Comparison of ENCODE assay signal across 14 cellular contexts in genomic region chr6:113755449-113756289, GRCh38.
DNase-seq lines count a peak whose midpoint lies in the region; ATAC-seq and TF ChIP-seq lines count a peak whose summit lies in the region.
"Had no signal": no experiment of that assay in that cellular context is flagged by ENCODE, and none has a peak within 500 bp of the region (broad histone marks: within the 10 kb centered on the region; RNA-seq: fewer than 3 reads in every experiment).

No MANE protein-coding gene starts in this region.

- no peaks in the 10 kb centered on the region for H3K9me3 Mint-ChIP-seq in endodermal cell
- H3K9me3 Mint-ChIP-seq: activated CD4-positive, alpha-beta memory T cell treated with anti-CD3 and anti-CD28 coated beads for 36 hours had no signal

- no peaks in the 10 kb centered on the region for H3F3A ChIP-seq in SK-N-SH (replicated peaks; ENCODE audit: insufficient read depth)

- no peak overlapping the region for H3K9ac ChIP-seq in SK-N-SH
- H3K9ac ChIP-seq in endodermal cell (ENCODE audit: extremely low read depth, low read length, poor library complexity, severe bottlenecking), result no peak overlapping the region

- CTCF ChIA-PET in SK-N-SH (lab: Yijun Ruan, JAX), result no interaction called here

- H3K36me3 Mint-ChIP-seq in endodermal cell (ENCODE audit: low read depth), result no peaks in the 10 kb centered on the region
- H3K36me3 Mint-ChIP-seq: activated CD4-positive, alpha-beta memory T cell treated with anti-CD3 and anti-CD28 coated beads for 36 hours had no signal

- H3K27ac Mint-ChIP-seq in endodermal cell, result no peak overlapping the region
- H3K27ac Mint-ChIP-seq: activated CD4-positive, alpha-beta memory T cell treated with anti-CD3 and anti-CD28 coated beads for 36 hours had no signal

- H3K27me3 ChIP-seq in SK-N-SH (ENCODE audit: insufficient read depth) (no peaks in the 10 kb centered on the region), transverse colon (no peaks in the 10 kb centered on the region), endodermal cell (ENCODE audit: control insufficient read depth, insufficient read depth, low read length, poor library complexity, severe bottlenecking) (no peaks in the 10 kb centered on the region), sigmoid colon (no peaks in the 10 kb centered on the region)
- H3K27me3 ChIP-seq: ascending aorta had no signal

- POLR2A ChIA-PET in SK-N-SH (lab: Yijun Ruan, JAX), result no interaction called here

- H2AFZ ChIP-seq in SK-N-SH (ENCODE audit: low read depth), result peak overlapping the region; percentile 24; the same call in 1 of the 2 replicates

- no peaks in the 10 kb centered on the region for H3K9me2 ChIP-seq in SK-N-SH

- no peak for DNase-seq in SK-N-SH
- DNase-seq in transverse colon, result peak; percentile 14
- no peak for DNase-seq in inferior parietal cortex (ENCODE audit: extremely low spot score)
- no peak for DNase-seq in endodermal cell
- DNase-seq in sigmoid colon, result no peak
- DNase-seq: activated CD4-positive, alpha-beta memory T cell treated with anti-CD3 and anti-CD28 coated beads for 36 hours; Kasumi-1; posterior cingulate gyrus had no signal

- no peak overlapping the region for H3K4me2 ChIP-seq in SK-N-SH
- H3K4me2 ChIP-seq: A549 had no signal

- in situ Hi-C loops in transverse colon (cut with MboI; ENCODE audit: low pct_ligation_motif_present in 1 of 4, low pct_unique_long_range_greater_than_20kb in 1 of 4, low sequenced_read_pairs in 3 of 4), result no loop called here

- TF ChIP-seq RAD21 in SK-N-SH (IDR thresholded peaks at IDR 0.05; ENCODE audit: low read length), result no peak

- ATAC-seq in SK-N-SH treated with all-trans-retinoic acid at 6 μM for 48 hours (no peak), HG02588 (IDR thresholded peaks at IDR 0.05; ENCODE audit: unreplicated experiment) (peak; percentile 91), HG03457 (IDR thresholded peaks at IDR 0.05; ENCODE audit: unreplicated experiment) (peak; percentile 63)
- ATAC-seq: A549 had no signal

- no peak overlapping the region for H3K4me3 ChIP-seq in SK-N-SH (ENCODE audit: low read depth in 2 of 2, low read length in 1 of 2)
- H3K4me3 ChIP-seq in transverse colon, result no peak overlapping the region
- no peak overlapping the region for H3K4me3 ChIP-seq in endodermal cell (ENCODE audit: low read length)
- no peak overlapping the region for H3K4me3 ChIP-seq in sigmoid colon
- H3K4me3 ChIP-seq: A549, ascending aorta had no signal

- H4K20me1 ChIP-seq in SK-N-SH (ENCODE audit: insufficient read depth), result no peaks in the 10 kb centered on the region

- no peaks in the 10 kb centered on the region for H3K9me3 ChIP-seq in SK-N-SH
- H3K9me3 ChIP-seq in transverse colon, result no peaks in the 10 kb centered on the region
- no peaks in the 10 kb centered on the region for H3K9me3 ChIP-seq in endodermal cell (ENCODE audit: control insufficient read depth, low read length)
- H3K9me3 ChIP-seq in sigmoid colon, result no peaks in the 10 kb centered on the region
- H3K9me3 ChIP-seq: A549, ascending aorta had no signal

- WGBS in SK-N-SH (ENCODE audit: low lambda C conversion rate), result 92% methylated on average over 4 of the region's 4 CpGs
- WGBS in transverse colon (ENCODE audit: low coverage in 1 of 2), 2 donors, result 57 to 84% methylated on average over 1 to 4 of the region's 4 CpGs
- 92% methylated on average over 4 of the region's 4 CpGs for WGBS in endodermal cell (ENCODE audit: insufficient coverage in 1 of 2, insufficient read length in 1 of 2), 2 experiments
- 75 to 94% methylated on average over 4 of the region's 4 CpGs for WGBS in sigmoid colon, 2 donors

- TF ChIP-seq EP300 in SK-N-SH (IDR thresholded peaks at IDR 0.05; ENCODE audit: borderline replicate concordance in 1 of 2, low read depth in 1 of 2, low read length in 1 of 2), result no peak
- no peak for TF ChIP-seq EP300 in transverse colon (IDR thresholded peaks at IDR 0.05; ENCODE audit: low read depth)
- no peak for TF ChIP-seq EP300 in sigmoid colon (IDR thresholded peaks at IDR 0.05)

- peaks cover 7% of the 10 kb centered on the region for H3K27me3 Mint-ChIP-seq in endodermal cell (ENCODE audit: insufficient read depth)
- H3K27me3 Mint-ChIP-seq: activated CD4-positive, alpha-beta memory T cell treated with anti-CD3 and anti-CD28 coated beads for 36 hours had no signal

- no peaks in the 10 kb centered on the region for H3K79me2 ChIP-seq in SK-N-SH (ENCODE audit: insufficient read depth)

- H3K4me1 ChIP-seq in SK-N-SH (ENCODE audit: control insufficient read depth in 1 of 2, insufficient read depth in 2 of 2, low read depth in 1 of 2, low read length in 1 of 2), result peaks cover 0 to 3% of the 10 kb centered on the region in 2 experiments; a peak in 1 of 4 replicates
- no peaks in the 10 kb centered on the region for H3K4me1 ChIP-seq in transverse colon
- no peaks in the 10 kb centered on the region for H3K4me1 ChIP-seq in endodermal cell (ENCODE audit: control insufficient read depth, insufficient read depth, low read length)
- H3K4me1 ChIP-seq in sigmoid colon, result no peaks in the 10 kb centered on the region
- H3K4me1 ChIP-seq: ascending aorta had no signal

- no peak for TF ChIP-seq POLR2A in transverse colon (IDR thresholded peaks at IDR 0.05)
- TF ChIP-seq POLR2A in sigmoid colon (IDR thresholded peaks at IDR 0.05), result no peak

- H3K4me1 Mint-ChIP-seq in endodermal cell, result no peaks in the 10 kb centered on the region

- H3K36me3 ChIP-seq in SK-N-SH (replicated peaks in 1 of 2; ENCODE audit: control insufficient read depth in 1 of 2, insufficient read depth in 2 of 2, low read length in 1 of 2) (no peaks in the 10 kb centered on the region), transverse colon (no peaks in the 10 kb centered on the region), endodermal cell (ENCODE audit: control insufficient read depth, insufficient read depth, low read length) (no peaks in the 10 kb centered on the region), sigmoid colon (no peaks in the 10 kb centered on the region)
- H3K36me3 ChIP-seq: ascending aorta had no signal

- H3K27ac ChIP-seq in SK-N-SH (ENCODE audit: low read depth in 2 of 2, low read length in 1 of 2) (no peak overlapping the region), transverse colon (peak overlapping the region in 1 of 4 donors; percentile 15), endodermal cell (ENCODE audit: low read depth, low read length) (no peak overlapping the region), sigmoid colon (peak overlapping the region in 1 of 4 donors; percentile 12)
- H3K27ac ChIP-seq: A549, ascending aorta, epithelial cell of prostate had no signal

- TF ChIP-seq CTCF in SK-N-SH (IDR thresholded peaks at IDR 0.05) (no peak), transverse colon (IDR thresholded peaks at IDR 0.05) (no peak), endodermal cell (conservative IDR thresholded peaks at IDR 0.05) (no peak), sigmoid colon (IDR thresholded peaks at IDR 0.05) (no peak)

- no peak overlapping the region for H3K4me3 Mint-ChIP-seq in endodermal cell
- H3K4me3 Mint-ChIP-seq: activated CD4-positive, alpha-beta memory T cell treated with anti-CD3 and anti-CD28 coated beads for 36 hours had no signal

- intact Hi-C loops in transverse colon (cut with DNase I; ENCODE audit: low total_unique reads), result no loop called here
- intact Hi-C loops in sigmoid colon (cut with DNase I), result no loop called here

TF ChIP-seq in SK-N-SH, 30 proteins besides CTCF, POLR2A, EP300 and RAD21:
- no peak for TF ChIP-seq USF2 (IDR thresholded peaks at IDR 0.05; ENCODE audit: borderline replicate concordance, low read depth, low read length)

TF ChIP-seq in SK-N-SH treated with all-trans-retinoic acid at 6 μM for 48 hours, 23 proteins besides CTCF, POLR2A, EP300 and RAD21 (continues in another document):
- TF ChIP-seq ZNF8 (CRISPR knock-in tag; IDR thresholded peaks at IDR 0.05) (no peak), RARB (CRISPR knock-in tag; IDR thresholded peaks at IDR 0.05) (no peak), PATZ1 (CRISPR knock-in tag; IDR thresholded peaks at IDR 0.05; ENCODE audit: borderline replicate concordance) (no peak), POU6F1 (CRISPR knock-in tag; IDR thresholded peaks at IDR 0.05; ENCODE audit: borderline replicate concordance, low read depth) (no peak), ZNF70 (CRISPR knock-in tag; IDR thresholded peaks at IDR 0.05) (no peak), TCF4 (CRISPR knock-in tag; IDR thresholded peaks at IDR 0.05; ENCODE audit: borderline replicate concordance) (no peak), ISL1 (CRISPR knock-in tag; IDR thresholded peaks at IDR 0.05) (no peak), ZNF565 (CRISPR knock-in tag; conservative IDR thresholded peaks at IDR 0.05; ENCODE audit: low read depth) (no peak), ESRRG (CRISPR knock-in tag; IDR thresholded peaks at IDR 0.05) (no peak), GLIS3 (CRISPR knock-in tag; IDR thresholded peaks at IDR 0.05) (no peak), ZFP3 (CRISPR knock-in tag; IDR thresholded peaks at IDR 0.05) (no peak), BACH2 (CRISPR knock-in tag; IDR thresholded peaks at IDR 0.05; ENCODE audit: borderline replicate concordance) (no peak), CSDC2 (CRISPR knock-in tag; IDR thresholded peaks at IDR 0.05) (no peak)
